8 cellular contexts compared by ENCODE assay signal in genomic region chr19:8367327-8368001, GRCh38. TPM values are rescaled to one million over a fixed set of nuclear protein-coding genes. Genes with fewer than 3 reads are reported as not detected.
DNase-seq lines count a peak whose midpoint lies in the region; ATAC-seq, FAIRE-seq and TF ChIP-seq lines count a peak whose summit lies in the region.

No MANE protein-coding gene starts in this region.

- H3K4me1 ChIP-seq in K562 (replicated peaks in 1 of 2; ENCODE audit: control insufficient read depth in 2 of 2, insufficient read depth in 2 of 2, low read length in 2 of 2): peaks cover 24 to 55% of the 10 kb centered on the region in 2 experiments
- H3K4me1 ChIP-seq in iPS-15b (ENCODE audit: control insufficient read depth, insufficient read depth, low read length): peaks cover 3% of the 10 kb centered on the region

- TF ChIP-seq POLR2A in K562 (conservative IDR thresholded peaks at IDR 0.05): no peak

- H3K4me2 ChIP-seq in K562 (ENCODE audit: insufficient read depth, low read length): peak overlapping the region; percentile 18

- H3K9me1 ChIP-seq in K562 (ENCODE audit: control insufficient read depth, insufficient read depth, low read length): no peaks in the 10 kb centered on the region

- POLR2A ChIA-PET in K562 (lab: Yijun Ruan, JAX): interaction anchor here (0.6 to 1.2 kb wide), 4 partner anchors 13 to 22 kb away, joined by 3 to 5 read pairs (median 4); no protein-coding TSS in a partner anchor

- no peak for TF ChIP-seq CTCF in K562 (IDR thresholded peaks at IDR 0.05 in 2 of 3, conservative IDR thresholded peaks at IDR 0.05 in 1 of 3; ENCODE audit: insufficient read depth in 2 of 3, low read depth in 1 of 3, low read length in 3 of 3)

- H3K9ac ChIP-seq in K562 (ENCODE audit: insufficient read depth in 1 of 2, low read depth in 2 of 2, low read length in 2 of 2) (0 out of 4 replicates have a peak overlapping the region, but pooled peaks of 1 of the 2 experiments have one; percentile 43), iPS-15b (ENCODE audit: low read depth, low read length) (peak overlapping the region; percentile 65)

- ATAC-seq in K562 (peak; percentile 33), GM19463 (IDR thresholded peaks at IDR 0.05; ENCODE audit: unreplicated experiment) (no peak), HG03354 (IDR thresholded peaks at IDR 0.05; ENCODE audit: poor library complexity, severe bottlenecking, unreplicated experiment) (no peak)

- no peaks in the 10 kb centered on the region for H3K79me2 ChIP-seq in K562 (ENCODE audit: control insufficient read depth, insufficient read depth, low read length)

- in situ Hi-C loops in K562 (cut with MboI): no loop called here

- H3K4me3 ChIP-seq in MG63 (no peak overlapping the region), K562 (no peak overlapping the region), iPS-15b (ENCODE audit: low read depth, low read length) (peak overlapping the region; percentile 58), skeletal muscle cell (ENCODE audit: low read depth, low read length) (no peak overlapping the region)

- H3K27ac ChIP-seq in K562 (ENCODE audit: extremely low read depth, low read depth, low read length): no peak overlapping the region

- intact Hi-C loops in K562 (cut with micrococcal nuclease): no loop called here

- H3K27me3 ChIP-seq in MG63 (no peaks in the 10 kb centered on the region), K562 (ENCODE audit: control insufficient read depth in 2 of 2, insufficient read depth in 2 of 2, low read length in 2 of 2) (peaks cover 0 to 12% of the 10 kb centered on the region in 2 experiments; a peak in 1 of 5 replicates), iPS-15b (ENCODE audit: control insufficient read depth, insufficient read depth, low read length) (peaks cover 5% of the 10 kb centered on the region)

- CTCF ChIA-PET in K562 (lab: Yijun Ruan, JAX; ENCODE audit: low intra/inter-chr PET ratio): interaction anchor here (0.5 to 1.4 kb wide), 2 partner anchors 14 to 57 kb away, joined by 3 read pairs; no protein-coding TSS in a partner anchor

- no peak for TF ChIP-seq RAD21 in K562 (CRISPR knock-in tag; conservative IDR thresholded peaks at IDR 0.05 in 1 of 2, IDR thresholded peaks at IDR 0.05 in 1 of 2)

- DNase-seq in Ammon's horn (ENCODE audit: low spot score) (peak; percentile 89), MG63 (peak; percentile 99), K562 (ENCODE audit: extremely low read depth in 1 of 4, low spot score in 3 of 4) (peak; percentile 49 to 58 (median 54)), skeletal muscle cell (ENCODE audit: low read depth) (peak; percentile 85), T-helper 2 cell (no peak)

- TF ChIP-seq EP300 in K562 (IDR thresholded peaks at IDR 0.05; ENCODE audit: low read length): no peak

- H3K9me3 ChIP-seq in MG63: no peaks in the 10 kb centered on the region
- H3K9me3 ChIP-seq in K562 (replicated peaks; ENCODE audit: control insufficient read depth, insufficient read depth, low read depth, low read length): no peaks in the 10 kb centered on the region
- H3K9me3 ChIP-seq in iPS-15b (ENCODE audit: control insufficient read depth, insufficient read depth, low read length): no peaks in the 10 kb centered on the region

- 19% methylated on average over 21 of the region's 23 CpGs for WGBS in K562 (ENCODE audit: insufficient coverage, low coverage, missing lambda C conversion rate)

- no peak for FAIRE-seq in K562 (lab: Jason Lieb, UNC)

- BruUV-seq in K562 (replicated peaks; lab: Mats Ljungman, UMichigan): no TSS peak

- peak overlapping the region; percentile 44 for H2AFZ ChIP-seq in K562 (ENCODE audit: low read depth, low read length)

- H4K20me1 ChIP-seq in K562 (replicated peaks; ENCODE audit: control insufficient read depth, insufficient read depth, low read length): no peaks in the 10 kb centered on the region

- H3K36me3 ChIP-seq in MG63 (peaks cover 58% of the 10 kb centered on the region), K562 (ENCODE audit: control insufficient read depth, insufficient read depth, low read length) (no peaks in the 10 kb centered on the region), iPS-15b (ENCODE audit: control insufficient read depth, insufficient read depth, low read length) (peaks cover 6% of the 10 kb centered on the region)

RNA-seq across cellular contexts. Expression of gene ANGPTL4, which starts 3.5 kb away (rescaled TPM):
- total RNA-seq in MG63 (2014; rRNA removed; shearing (Covaris generic); ENCODE audit: low replicate concordance): 46.7 and 64.6 TPM in 2 replicates
- 0.35 and 2.5 TPM in 2 replicates for total RNA-seq in K562 (2011; cell fraction: chromatin; rRNA removed; ENCODE audit: low replicate concordance)
- 1.8 and 4.8 TPM in 2 replicates for total RNA-seq in K562 (2011; cell fraction: nucleolus; rRNA removed)
- 1.4 and 1.8 TPM in 2 replicates for total RNA-seq in K562 (2011; cell fraction: nucleoplasm; rRNA removed)
- total RNA-seq in K562 (2014; rRNA removed): 0.05 and 0.33 TPM in 2 replicates
- not detected in 2 replicates for total RNA-seq in K562 (2014; rRNA removed; fragmentation: Illumina TruSeq; extraction: Trizol)
- 0.08 and 0.22 TPM in 2 replicates for total RNA-seq in K562 (2015; rRNA removed; fragmentation: Illumina TruSeq; extraction: Trizol)
- 0.20 and 0.24 TPM in 2 replicates for total RNA-seq in K562 (2021)
- 0.64 and 0.77 TPM in 2 replicates for polyA plus RNA-seq in K562 (2011; rRNA removed)
- 0.46 and 3.3 TPM in 2 replicates for polyA plus RNA-seq in K562 (2011; cell fraction: cytosol; rRNA removed)
- 0.94 and 4.1 TPM in 2 replicates for polyA plus RNA-seq in K562 (2011; cell fraction: nucleus; rRNA removed)
- polyA plus RNA-seq in K562 (2012): 0.61 and 0.65 TPM in 2 replicates
- polyA plus RNA-seq in K562 (2014; fragmentation: Illumina TruSeq; extraction: Trizol): 0.32 TPM in 1 of 2 replicates, not detected in the other
- polyA plus RNA-seq in K562 (2014; fragmentation: Nextera tagmentation; extraction: Ambion mirVana): not detected
- 0.15 and 0.85 TPM in 2 replicates for polyA plus RNA-seq in K562 (2014; rRNA removed)
- 0.46 TPM in 1 of 2 replicates, not detected in the other for polyA minus RNA-seq in K562 (2011; rRNA and poly(A)+ RNA removed)
- polyA minus RNA-seq in K562 (2011; cell fraction: cytosol; rRNA and poly(A)+ RNA removed): 2.3 TPM in 1 of 2 replicates, not detected in the other
- 0.78 and 1.8 TPM in 2 replicates for polyA minus RNA-seq in K562 (2011; cell fraction: nucleus; rRNA and poly(A)+ RNA removed)

RNA-seq across cellular contexts. Expression of gene RAB11B, which starts 22.7 kb away (rescaled TPM):
- 17.0 and 39.8 TPM in 2 replicates for total RNA-seq in MG63 (2014; rRNA removed; shearing (Covaris generic); ENCODE audit: low replicate concordance)
- 47.8 and 110 TPM in 2 replicates for total RNA-seq in K562 (2011; cell fraction: chromatin; rRNA removed; ENCODE audit: low replicate concordance)
- total RNA-seq in K562 (2011; cell fraction: nucleolus; rRNA removed): 74.5 and 92.6 TPM in 2 replicates
- total RNA-seq in K562 (2011; cell fraction: nucleoplasm; rRNA removed): 59.3 and 63.7 TPM in 2 replicates
- total RNA-seq in K562 (2014; rRNA removed) (13.8 and 14.6 TPM in 2 replicates), K562 (2014; rRNA removed; fragmentation: Illumina TruSeq; extraction: Trizol) (2.1 and 2.9 TPM in 2 replicates), K562 (2015; rRNA removed; fragmentation: Illumina TruSeq; extraction: Trizol) (6.5 and 9.1 TPM in 2 replicates), K562 (2021) (71.0 and 72.3 TPM in 2 replicates)
- polyA plus RNA-seq in K562 (2011; rRNA removed) (18.4 and 36.4 TPM in 2 replicates), K562 (2014; fragmentation: Illumina TruSeq; extraction: Trizol) (14.3 and 42.6 TPM in 2 replicates), K562 (2014; fragmentation: Nextera tagmentation; extraction: Ambion mirVana) (1 to 10 TPM in 1 of 2 experiments, under 1 TPM in 1; 0.74 to 1.0 TPM), K562 (2014; rRNA removed) (40.9 and 57.7 TPM in 2 replicates)
- polyA plus RNA-seq in K562 (2011; cell fraction: cytosol; rRNA removed): 33.8 and 40.2 TPM in 2 replicates
- 90.4 and 128 TPM in 2 replicates for polyA plus RNA-seq in K562 (2011; cell fraction: nucleus; rRNA removed)
- 99.8 and 107 TPM in 2 replicates for polyA plus RNA-seq in K562 (2012)
- polyA minus RNA-seq in K562 (2011; rRNA and poly(A)+ RNA removed): 7.2 and 11.7 TPM in 2 replicates
- 35.4 and 57.5 TPM in 2 replicates for polyA minus RNA-seq in K562 (2011; cell fraction: cytosol; rRNA and poly(A)+ RNA removed)
- polyA minus RNA-seq in K562 (2011; cell fraction: nucleus; rRNA and poly(A)+ RNA removed): 20.2 and 28.5 TPM in 2 replicates

RNA-seq across cellular contexts. Expression of gene KANK3, which starts 24.4 kb away (rescaled TPM):
- total RNA-seq in MG63 (2014; rRNA removed; shearing (Covaris generic); ENCODE audit: low replicate concordance): 0.20 TPM in 1 of 2 replicates, not detected in the other
- total RNA-seq in K562 (2011; cell fraction: chromatin; rRNA removed; ENCODE audit: low replicate concordance): 0.44 and 1.0 TPM in 2 replicates
- 0.53 and 0.83 TPM in 2 replicates for total RNA-seq in K562 (2011; cell fraction: nucleolus; rRNA removed)
- total RNA-seq in K562 (2011; cell fraction: nucleoplasm; rRNA removed): 0.76 and 0.95 TPM in 2 replicates
- total RNA-seq in K562 (2014; rRNA removed) (not detected in 2 replicates), K562 (2014; rRNA removed; fragmentation: Illumina TruSeq; extraction: Trizol) (not detected in 2 replicates), K562 (2015; rRNA removed; fragmentation: Illumina TruSeq; extraction: Trizol) (not detected in 2 replicates), K562 (2021) (0.22 and 0.40 TPM in 2 replicates)
- polyA plus RNA-seq in K562 (2011; rRNA removed) (0.08 TPM in 2 replicates), K562 (2014; fragmentation: Illumina TruSeq; extraction: Trizol) (0.06 TPM in 1 of 2 replicates, not detected in the other), K562 (2014; fragmentation: Nextera tagmentation; extraction: Ambion mirVana) (under 1 TPM in 1 of 2 experiments, not detected in 1; 0.03 TPM), K562 (2014; rRNA removed) (not detected in 2 replicates)
- 0.10 and 0.27 TPM in 2 replicates for polyA plus RNA-seq in K562 (2011; cell fraction: cytosol; rRNA removed)
- 0.41 and 0.82 TPM in 2 replicates for polyA plus RNA-seq in K562 (2011; cell fraction: nucleus; rRNA removed)
- 0.14 and 0.18 TPM in 2 replicates for polyA plus RNA-seq in K562 (2012)
- not detected in 2 replicates for polyA minus RNA-seq in K562 (2011; rRNA and poly(A)+ RNA removed)
- not detected in 2 replicates for polyA minus RNA-seq in K562 (2011; cell fraction: cytosol; rRNA and poly(A)+ RNA removed)
- polyA minus RNA-seq in K562 (2011; cell fraction: nucleus; rRNA and poly(A)+ RNA removed): 0.11 and 0.54 TPM in 2 replicates

RNA-seq across cellular contexts. Expression of gene MARCHF2, which starts 45.6 kb away (rescaled TPM):
- 60.2 and 89.4 TPM in 2 replicates for total RNA-seq in MG63 (2014; rRNA removed; shearing (Covaris generic); ENCODE audit: low replicate concordance)
- 2.0 and 5.2 TPM in 2 replicates for total RNA-seq in K562 (2011; cell fraction: chromatin; rRNA removed; ENCODE audit: low replicate concordance)
- 6.2 and 6.5 TPM in 2 replicates for total RNA-seq in K562 (2011; cell fraction: nucleolus; rRNA removed)
- total RNA-seq in K562 (2011; cell fraction: nucleoplasm; rRNA removed): 4.1 and 4.8 TPM in 2 replicates
- 6.4 and 9.6 TPM in 2 replicates for total RNA-seq in K562 (2014; rRNA removed)
- 1.2 and 1.9 TPM in 2 replicates for total RNA-seq in K562 (2014; rRNA removed; fragmentation: Illumina TruSeq; extraction: Trizol)
- 1.9 and 2.2 TPM in 2 replicates for total RNA-seq in K562 (2015; rRNA removed; fragmentation: Illumina TruSeq; extraction: Trizol)
- total RNA-seq in K562 (2021): 4.1 and 4.2 TPM in 2 replicates
- 2.2 and 3.1 TPM in 2 replicates for polyA plus RNA-seq in K562 (2011; rRNA removed)
- 4.8 and 8.7 TPM in 2 replicates for polyA plus RNA-seq in K562 (2011; cell fraction: cytosol; rRNA removed)
- polyA plus RNA-seq in K562 (2011; cell fraction: nucleus; rRNA removed): 2.6 and 6.9 TPM in 2 replicates
- 5.4 and 13.1 TPM in 2 replicates for polyA plus RNA-seq in K562 (2012)
- polyA plus RNA-seq in K562 (2014; fragmentation: Illumina TruSeq; extraction: Trizol): 2.0 and 3.3 TPM in 2 replicates
- polyA plus RNA-seq in K562 (2014; fragmentation: Nextera tagmentation; extraction: Ambion mirVana): under 1 TPM; 0.39 to 0.41 TPM
- 3.7 and 5.2 TPM in 2 replicates for polyA plus RNA-seq in K562 (2014; rRNA removed)
- polyA minus RNA-seq in K562 (2011; rRNA and poly(A)+ RNA removed): 0.63 and 1.4 TPM in 2 replicates
- polyA minus RNA-seq in K562 (2011; cell fraction: cytosol; rRNA and poly(A)+ RNA removed): 3.6 and 3.8 TPM in 2 replicates
- 1.2 and 1.3 TPM in 2 replicates for polyA minus RNA-seq in K562 (2011; cell fraction: nucleus; rRNA and poly(A)+ RNA removed)

RNA-seq across cellular contexts. Expression of gene RPS28, which starts 46.2 kb away (rescaled TPM):
- 1,599 and 3,607 TPM in 2 replicates for total RNA-seq in MG63 (2014; rRNA removed; shearing (Covaris generic); ENCODE audit: low replicate concordance)
- total RNA-seq in K562 (2011; cell fraction: chromatin; rRNA removed; ENCODE audit: low replicate concordance): 88.1 and 153 TPM in 2 replicates
- total RNA-seq in K562 (2011; cell fraction: nucleolus; rRNA removed): 167 TPM in 2 replicates
- total RNA-seq in K562 (2011; cell fraction: nucleoplasm; rRNA removed): 206 and 397 TPM in 2 replicates
- total RNA-seq in K562 (2014; rRNA removed) (1,864 and 2,438 TPM in 2 replicates), K562 (2014; rRNA removed; fragmentation: Illumina TruSeq; extraction: Trizol) (130 and 165 TPM in 2 replicates), K562 (2015; rRNA removed; fragmentation: Illumina TruSeq; extraction: Trizol) (471 and 527 TPM in 2 replicates), K562 (2021) (2,747 and 3,081 TPM in 2 replicates)
- polyA plus RNA-seq in K562 (2011; rRNA removed) (662 and 1,013 TPM in 2 replicates), K562 (2014; fragmentation: Illumina TruSeq; extraction: Trizol) (866 and 1,057 TPM in 2 replicates), K562 (2014; fragmentation: Nextera tagmentation; extraction: Ambion mirVana) (1,000 to 10,000 TPM; 2,724 to 2,827 TPM), K562 (2014; rRNA removed) (1,303 and 1,847 TPM in 2 replicates)
- 1,028 and 1,084 TPM in 2 replicates for polyA plus RNA-seq in K562 (2011; cell fraction: cytosol; rRNA removed)
- polyA plus RNA-seq in K562 (2011; cell fraction: nucleus; rRNA removed): 641 and 754 TPM in 2 replicates
- 3,105 and 3,833 TPM in 2 replicates for polyA plus RNA-seq in K562 (2012)
- polyA minus RNA-seq in K562 (2011; rRNA and poly(A)+ RNA removed): 177 and 211 TPM in 2 replicates
- 416 and 590 TPM in 2 replicates for polyA minus RNA-seq in K562 (2011; cell fraction: cytosol; rRNA and poly(A)+ RNA removed)
- 61.5 and 90.0 TPM in 2 replicates for polyA minus RNA-seq in K562 (2011; cell fraction: nucleus; rRNA and poly(A)+ RNA removed)

Comparison
In these comparisons a context has a peak if more than half of its experiments do, and no peak if none do; other contexts are left out.
1. DNase-seq: peak in Ammon's horn (single experiment), MG63 (single experiment), K562 (4 of 4) and skeletal muscle cell (single experiment); none in T-helper 2 cell (0 of 5).